In the genomic region with DNA sequence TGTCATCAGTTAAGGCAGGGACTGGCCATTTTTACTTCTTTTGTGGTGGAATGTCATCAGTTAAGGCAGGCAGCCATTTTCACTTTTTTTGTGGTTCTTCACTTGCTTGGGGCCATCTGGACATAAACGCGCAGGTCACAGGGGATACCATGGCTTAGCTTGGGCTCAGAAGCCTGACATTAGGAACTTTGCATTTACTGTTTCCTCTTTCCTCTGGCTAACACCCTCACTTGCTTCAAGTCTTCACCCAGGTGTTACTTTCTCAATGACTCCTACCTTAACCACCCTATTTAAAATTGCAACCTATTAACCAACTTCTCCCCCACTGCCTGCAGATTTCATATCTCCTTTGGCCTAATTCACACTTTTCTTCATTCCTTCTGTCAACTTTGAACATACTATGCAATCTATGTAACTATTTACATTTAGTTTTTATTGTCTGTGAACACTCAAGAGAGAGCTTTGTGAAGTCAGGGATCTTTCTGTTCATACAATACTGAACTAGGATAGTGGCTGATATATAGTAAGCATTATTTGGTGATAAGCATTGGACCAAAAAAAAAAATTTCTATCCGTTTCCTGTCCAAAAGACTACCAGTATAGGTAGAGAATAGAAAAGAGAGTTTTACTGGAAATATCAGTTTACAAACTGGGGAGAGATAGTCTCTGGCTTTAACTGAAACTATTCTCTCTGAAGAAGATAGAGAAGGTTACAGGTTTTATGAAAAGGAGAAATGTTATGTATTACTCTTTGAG, we compare ENCODE assay signal across 13 cellular contexts.
DNase-seq lines count a peak whose midpoint lies in the region; ATAC-seq and TF ChIP-seq lines count a peak whose summit lies in the region.
"Had no signal": no experiment of that assay in that cellular context is flagged by ENCODE, and none has a peak within 500 bp of the region (broad histone marks: within the 10 kb centered on the region; RNA-seq: fewer than 3 reads in every experiment).

No MANE protein-coding gene starts in this region.

- WGBS in tibial nerve, 2 donors, result 85 to 88% methylated on average over 3 of the region's 3 CpGs
- 87 to 88% methylated on average over 3 of the region's 3 CpGs for WGBS in heart right ventricle, 2 donors
- WGBS in sigmoid colon, 2 donors, result 30 to 64% methylated on average over 3 of the region's 3 CpGs

- H3K36me3 ChIP-seq in colonic mucosa (no peaks in the 10 kb centered on the region), tibial nerve (no peaks in the 10 kb centered on the region), heart right ventricle (no peaks in the 10 kb centered on the region), sigmoid colon (no peaks in the 10 kb centered on the region)
- H3K36me3 ChIP-seq: brain microvascular endothelial cell, vagina had no signal

- no peak for DNase-seq in colonic mucosa
- no peak for DNase-seq in sciatic nerve (ENCODE audit: low spot score)
- no peak for DNase-seq in tibial nerve (ENCODE audit: low spot score in 2 of 2)
- DNase-seq in heart right ventricle, result no peak
- no peak for DNase-seq in sigmoid colon
- DNase-seq: brain microvascular endothelial cell; CD4-positive, CD25-positive, alpha-beta regulatory T cell; NCI-H526 treated with DMSO at 0.1 percent for 48 hours had no signal

- H3K4me1 ChIP-seq in colonic mucosa (no peaks in the 10 kb centered on the region), tibial nerve (peaks cover 0 to 7% (median 2%) of the 10 kb centered on the region in 4 donors), heart right ventricle (no peaks in the 10 kb centered on the region), sigmoid colon (peaks cover 0 to 20% (median 15%) of the 10 kb centered on the region in 4 donors)
- H3K4me1 ChIP-seq: parathyroid adenoma, vagina had no signal

- TF ChIP-seq CTCF in colonic mucosa (IDR thresholded peaks at IDR 0.05) (no peak), tibial nerve (IDR thresholded peaks at IDR 0.05) (no peak), heart right ventricle (IDR thresholded peaks at IDR 0.05) (no peak), sigmoid colon (IDR thresholded peaks at IDR 0.05) (no peak)

- H3K27ac ChIP-seq in colonic mucosa, result peak overlapping the region; percentile 39
- H3K27ac ChIP-seq in tibial nerve, result no peak overlapping the region
- no peak overlapping the region for H3K27ac ChIP-seq in heart right ventricle
- H3K27ac ChIP-seq in sigmoid colon, result no peak overlapping the region
- H3K27ac ChIP-seq: brain microvascular endothelial cell, parathyroid adenoma, vagina had no signal

- no peak overlapping the region for H3K9ac ChIP-seq in colonic mucosa (ENCODE audit: low read depth in 2 of 2, low read length in 2 of 2)
- H3K9ac ChIP-seq: parathyroid adenoma had no signal

- no peak overlapping the region for H3K4me3 ChIP-seq in colonic mucosa
- H3K4me3 ChIP-seq in tibial nerve, result no peak overlapping the region
- no peak overlapping the region for H3K4me3 ChIP-seq in heart right ventricle
- H3K4me3 ChIP-seq in sigmoid colon, result no peak overlapping the region
- H3K4me3 ChIP-seq: vagina had no signal

- H3K27me3 ChIP-seq in colonic mucosa (no peaks in the 10 kb centered on the region), tibial nerve (no peaks in the 10 kb centered on the region), heart right ventricle (no peaks in the 10 kb centered on the region), sigmoid colon (no peaks in the 10 kb centered on the region)
- H3K27me3 ChIP-seq: brain microvascular endothelial cell, vagina had no signal

- H3K9me3 ChIP-seq in colonic mucosa, result no peaks in the 10 kb centered on the region
- H3K9me3 ChIP-seq in tibial nerve, result no peaks in the 10 kb centered on the region
- no peaks in the 10 kb centered on the region for H3K9me3 ChIP-seq in heart right ventricle
- no peaks in the 10 kb centered on the region for H3K9me3 ChIP-seq in sigmoid colon
- H3K9me3 ChIP-seq: vagina had no signal

- TF ChIP-seq EP300 in tibial nerve (IDR thresholded peaks at IDR 0.05), result no peak
- TF ChIP-seq EP300 in sigmoid colon (IDR thresholded peaks at IDR 0.05), result no peak

- intact Hi-C loops in colonic mucosa (cut with DNase I) (no loop called here), sciatic nerve (cut with DNase I) (no loop called here), heart right ventricle (cut with DNase I) (no loop called here), sigmoid colon (cut with DNase I) (no loop called here)

- no peak for TF ChIP-seq POLR2A in tibial nerve (IDR thresholded peaks at IDR 0.05)
- TF ChIP-seq POLR2A in sigmoid colon (IDR thresholded peaks at IDR 0.05), result no peak

- ATAC-seq in GM18520 (IDR thresholded peaks at IDR 0.05; ENCODE audit: unreplicated experiment) (peak; percentile 100), GM21529 (IDR thresholded peaks at IDR 0.05; ENCODE audit: unreplicated experiment) (peak; percentile 86), HG03103 (IDR thresholded peaks at IDR 0.05; ENCODE audit: low read depth, unreplicated experiment) (peak; percentile 48), sciatic nerve (no peak), heart right ventricle (no peak)

Comparison
In these comparisons a context has a peak if more than half of its experiments do, and no peak if none do; other contexts are left out.
1. ATAC-seq: peak in GM18520 (single experiment), GM21529 (single experiment) and HG03103 (single experiment); none in sciatic nerve (single experiment) and heart right ventricle (0 of 8).